Comparison of ENCODE assay signal across 19 cellular contexts in the genomic region with DNA sequence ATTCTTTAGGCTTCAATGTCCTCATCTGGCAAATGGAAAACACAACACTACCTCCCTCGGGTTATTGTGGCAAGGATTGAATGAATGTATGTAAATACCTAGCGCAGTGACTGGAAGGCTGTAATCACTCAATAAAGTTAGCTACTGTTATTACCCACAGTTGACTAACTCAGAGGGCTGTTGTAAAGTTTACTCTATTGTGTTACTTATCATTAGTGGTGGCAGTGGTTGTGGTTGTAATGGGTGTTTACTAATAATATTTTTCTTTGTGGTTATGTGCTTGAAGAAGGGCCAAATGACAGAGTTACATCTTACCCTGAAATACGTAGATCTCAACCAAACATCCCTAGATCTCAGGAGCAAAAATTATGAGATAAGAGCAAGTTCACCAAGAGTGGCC. TPM values are rescaled to one million over a fixed set of nuclear protein-coding genes. Genes with fewer than 3 reads are reported as not detected.
A peak's percentile ranks its signal among the peaks of the same experiment; 100 is the strongest.
DNase-seq lines count a peak whose midpoint lies in the region; ATAC-seq, FAIRE-seq and TF ChIP-seq lines count a peak whose summit lies in the region.
"Had no signal": no experiment of that assay in that cellular context is flagged by ENCODE, and none has a peak within 500 bp of the region (broad histone marks: within the 10 kb centered on the region; RNA-seq: fewer than 3 reads in every experiment).

No MANE protein-coding gene starts in this region.

- H3K9ac ChIP-seq in endothelial cell of umbilical vein (replicated peaks; ENCODE audit: extremely low read depth, insufficient read depth, low read length), result no peak overlapping the region

- H3K27me3 ChIP-seq in endothelial cell of umbilical vein (ENCODE audit: control insufficient read depth in 2 of 2, insufficient read depth in 2 of 2, low read length in 2 of 2), result no peaks in the 10 kb centered on the region

- no peak overlapping the region for H3K4me3 ChIP-seq in endothelial cell of umbilical vein (replicated peaks in 1 of 3; ENCODE audit: insufficient read depth in 1 of 3, low read depth in 1 of 3, low read length in 3 of 3)
- H3K4me3 ChIP-seq: HAP-1, skin epidermis had no signal

- no peaks in the 10 kb centered on the region for H4K20me1 ChIP-seq in endothelial cell of umbilical vein (replicated peaks; ENCODE audit: control insufficient read depth, extremely low read depth, insufficient read depth, low read length)

- H3K9me1 ChIP-seq in endothelial cell of umbilical vein (replicated peaks; ENCODE audit: control insufficient read depth, extremely low read depth, insufficient read depth, low read length), result no peaks in the 10 kb centered on the region

- BruUV-seq in endothelial cell of umbilical vein (replicated peaks; lab: Mats Ljungman, UMichigan), result no TSS peak

- no peaks in the 10 kb centered on the region for H3K9me3 ChIP-seq in endothelial cell of umbilical vein (replicated peaks; ENCODE audit: control insufficient read depth, insufficient read depth, low read length)
- H3K9me3 ChIP-seq: HAP-1 had no signal

- DNase-seq in endothelial cell of umbilical vein (ENCODE audit: low read depth, low spot score), result no peak
- no peak for DNase-seq in AG20443 (ENCODE audit: low spot score)
- no peak for DNase-seq in SIG-M5 treated with dmso at 0.1 percent for 504 hours (lab: John Stamatoyannopoulos, UW; ENCODE audit: unreplicated experiment)
- no peak for DNase-seq in retina
- DNase-seq in occipital lobe (lab: John Stamatoyannopoulos, UW), result no peak
- DNase-seq: activated CD4-positive, CD25-positive, alpha-beta regulatory T cell; CD8-positive, alpha-beta T cell; DMS79; foreskin melanocyte; natural killer cell; NCI-H2081; NCI-H524 treated with DMSO at 0.1 percent for 48 hours; stimulated activated CD4-positive, alpha-beta T cell treated with anti-CD3 and anti-CD28 coated beads, Interleukin-2, amount 100 ng/mL, for 48 hours had no signal

- H3K27ac ChIP-seq in endothelial cell of umbilical vein (ENCODE audit: insufficient read depth, low read depth, low read length), result no peak overlapping the region
- H3K27ac ChIP-seq: skin epidermis had no signal

- H3K36me3 ChIP-seq in endothelial cell of umbilical vein (ENCODE audit: control insufficient read depth in 2 of 2, extremely low read depth in 1 of 2, insufficient read depth in 2 of 2, low read length in 2 of 2), result no peaks in the 10 kb centered on the region
- H3K36me3 ChIP-seq: HAP-1 had no signal

- no peak for TF ChIP-seq POLR2A in endothelial cell of umbilical vein (IDR thresholded peaks at IDR 0.05; ENCODE audit: low read depth, low read length)

- H3K4me2 ChIP-seq in endothelial cell of umbilical vein (ENCODE audit: insufficient read depth, low read length), result no peak overlapping the region

- ATAC-seq in GM18499 (IDR thresholded peaks at IDR 0.05; ENCODE audit: insufficient read depth, unreplicated experiment) (peak; percentile 17), GM21529 (IDR thresholded peaks at IDR 0.05; ENCODE audit: unreplicated experiment) (peak; percentile 10), HG03342 (IDR thresholded peaks at IDR 0.05; ENCODE audit: unreplicated experiment) (peak; percentile 50)
- ATAC-seq: CD8-positive, alpha-beta T cell; natural killer cell had no signal

- dilution Hi-C loops in endothelial cell of umbilical vein (cut with MboI; ENCODE audit: extremely low pct_ligation_motif_present, low sequenced_read_pairs), result no loop called here

- no peak for TF ChIP-seq CTCF in endothelial cell of umbilical vein (IDR thresholded peaks at IDR 0.05; ENCODE audit: extremely low read depth in 1 of 2, insufficient read depth in 1 of 2, low read depth in 1 of 2, low read length in 2 of 2)

- POLR2A ChIA-PET in endothelial cell of umbilical vein (lab: Charles Lee), result no interaction called here

- peaks cover 31% of the 10 kb centered on the region for H3K4me1 ChIP-seq in endothelial cell of umbilical vein (ENCODE audit: control insufficient read depth, extremely low read depth, insufficient read depth, low read length)
- H3K4me1 ChIP-seq: HAP-1 had no signal

- intact Hi-C loops in endothelial cell of umbilical vein (cut with micrococcal nuclease), result no loop called here

- H2AFZ ChIP-seq in endothelial cell of umbilical vein (ENCODE audit: low read depth, low read length), result no peak overlapping the region

- peak; percentile 12 for FAIRE-seq in endothelial cell of umbilical vein (lab: Jason Lieb, UNC)
- FAIRE-seq: bronchial epithelial cell had no signal

- no peaks in the 10 kb centered on the region for H3K79me2 ChIP-seq in endothelial cell of umbilical vein (ENCODE audit: control insufficient read depth, insufficient read depth, low read length)

- CTCF ChIA-PET in endothelial cell of umbilical vein (lab: Charles Lee), result interaction anchor here (1.1 to 1.5 kb wide), 3 partner anchors 10 to 55 kb away, joined by 3 to 7 read pairs (median 3); a partner anchor contains a TSS

TF ChIP-seq in endothelial cell of umbilical vein, 7 proteins besides CTCF, POLR2A, EP300 and RAD21:
- TF ChIP-seq JUN (IDR thresholded peaks at IDR 0.05; ENCODE audit: borderline replicate concordance, insufficient read depth, insufficient read length, low read depth) (no peak), FOS (IDR thresholded peaks at IDR 0.05; ENCODE audit: borderline replicate concordance, insufficient read depth, low read length) (no peak), GATA2 (IDR thresholded peaks at IDR 0.05; ENCODE audit: insufficient read depth, insufficient read length, low read depth, low read length) (no peak), POLR2AphosphoS5 (IDR thresholded peaks at IDR 0.05; ENCODE audit: insufficient read depth, low read depth, low read length) (no peak), EZH2 (IDR thresholded peaks at IDR 0.05; ENCODE audit: borderline replicate concordance, low read depth, low read length, severe bottlenecking) (no peak), MYC (IDR thresholded peaks at IDR 0.05; ENCODE audit: low read depth, low read length) (no peak)
- TF ChIP-seq, protein P1, sequence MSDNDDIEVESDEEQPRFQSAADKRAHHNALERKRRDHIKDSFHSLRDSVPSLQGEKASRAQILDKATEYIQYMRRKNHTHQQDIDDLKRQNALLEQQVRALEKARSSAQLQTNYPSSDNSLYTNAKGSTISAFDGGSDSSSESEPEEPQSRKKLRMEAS (IDR thresholded peaks at IDR 0.05; ENCODE audit: insufficient read depth, insufficient read length), result no peak

RNA-seq across cellular contexts. Expression of a gene that starts 42.0 kb away (rescaled TPM):
- total RNA-seq in endothelial cell of umbilical vein (119 and 121 TPM in 2 replicates), occipital lobe (11.1 TPM)
- polyA plus RNA-seq in endothelial cell of umbilical vein, result 60.9 and 65.2 TPM in 2 replicates
- polyA plus RNA-seq in endothelial cell of umbilical vein (2011; cell fraction: cytosol; rRNA removed), result 42.0 and 51.0 TPM in 2 replicates
- polyA plus RNA-seq in endothelial cell of umbilical vein (2011; cell fraction: nucleus; rRNA removed), result 71.1 and 99.1 TPM in 2 replicates
- 82.1 and 86.7 TPM in 2 replicates for polyA plus RNA-seq in endothelial cell of umbilical vein (2012)
- polyA minus RNA-seq in endothelial cell of umbilical vein, result 45.8 and 47.4 TPM in 2 replicates
- 3.8 TPM for polyA minus RNA-seq in endothelial cell of umbilical vein (2011; cell fraction: cytosol; rRNA and poly(A)+ RNA removed)
- 26.0 and 56.3 TPM in 2 replicates for polyA minus RNA-seq in endothelial cell of umbilical vein (2011; cell fraction: nucleus; rRNA and poly(A)+ RNA removed)

RNA-seq across cellular contexts. Expression of a gene that starts 55.6 kb away (rescaled TPM):
- total RNA-seq in endothelial cell of umbilical vein (10.0 and 10.4 TPM in 2 replicates), occipital lobe (20.6 TPM)
- polyA plus RNA-seq in endothelial cell of umbilical vein, result 13.9 and 14.1 TPM in 2 replicates
- 7.9 and 9.2 TPM in 2 replicates for polyA plus RNA-seq in endothelial cell of umbilical vein (2011; cell fraction: cytosol; rRNA removed)
- polyA plus RNA-seq in endothelial cell of umbilical vein (2011; cell fraction: nucleus; rRNA removed), result 4.6 and 5.2 TPM in 2 replicates
- polyA plus RNA-seq in endothelial cell of umbilical vein (2012), result 8.7 TPM in 2 replicates
- 4.6 TPM in 2 replicates for polyA minus RNA-seq in endothelial cell of umbilical vein
- 4.3 TPM for polyA minus RNA-seq in endothelial cell of umbilical vein (2011; cell fraction: cytosol; rRNA and poly(A)+ RNA removed)
- polyA minus RNA-seq in endothelial cell of umbilical vein (2011; cell fraction: nucleus; rRNA and poly(A)+ RNA removed), result 0.87 and 2.1 TPM in 2 replicates
